In the genomic region with DNA sequence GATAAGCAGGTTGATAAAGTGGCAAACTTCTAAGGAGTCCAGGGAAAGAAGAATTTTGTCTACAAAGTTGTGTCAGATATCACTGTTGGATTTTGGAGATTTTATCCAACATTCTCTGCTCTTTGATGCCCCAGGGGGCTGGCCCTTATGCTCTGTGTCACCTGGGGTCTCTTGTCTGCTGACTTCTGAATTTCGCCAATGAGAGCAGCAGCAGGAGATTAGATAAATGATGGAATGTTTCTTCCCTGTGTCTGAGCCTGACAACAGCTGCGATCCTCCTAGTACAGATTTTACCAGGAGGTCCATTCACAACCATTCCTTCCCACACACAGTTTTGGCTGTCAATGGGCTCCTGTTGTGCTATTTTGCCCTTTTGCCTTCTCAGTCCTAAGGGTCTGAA, we compare ENCODE assay signal across 1 cellular context.
TF ChIP-seq lines count a peak whose summit lies in the region.

No MANE protein-coding gene starts in this region.

TF ChIP-seq in IMR-90, 13 proteins besides CTCF, POLR2A, EP300 and RAD21:
- TF ChIP-seq, protein P1, sequence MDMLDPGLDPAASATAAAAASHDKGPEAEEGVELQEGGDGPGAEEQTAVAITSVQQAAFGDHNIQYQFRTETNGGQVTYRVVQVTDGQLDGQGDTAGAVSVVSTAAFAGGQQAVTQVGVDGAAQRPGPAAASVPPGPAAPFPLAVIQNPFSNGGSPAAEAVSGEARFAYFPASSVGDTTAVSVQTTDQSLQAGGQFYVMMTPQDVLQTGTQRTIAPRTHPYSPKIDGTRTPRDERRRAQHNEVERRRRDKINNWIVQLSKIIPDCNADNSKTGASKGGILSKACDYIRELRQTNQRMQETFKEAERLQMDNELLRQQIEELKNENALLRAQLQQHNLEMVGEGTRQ (IDR thresholded peaks at IDR 0.05; ENCODE audit: low read depth, low read length) = no peak
- no peak for TF ChIP-seq MAZ (IDR thresholded peaks at IDR 0.05; ENCODE audit: borderline replicate concordance, low read depth, low read length)
- no peak for TF ChIP-seq RFX5 (IDR thresholded peaks at IDR 0.05; ENCODE audit: low read depth, low read length)
- no peak for TF ChIP-seq NFE2L2 (IDR thresholded peaks at IDR 0.05; ENCODE audit: low read depth, low read length)
- no peak for TF ChIP-seq FOS (IDR thresholded peaks at IDR 0.05; ENCODE audit: low read depth, low read length)
- TF ChIP-seq SMC3 (IDR thresholded peaks at IDR 0.05; ENCODE audit: low read depth, low read length) = no peak
- TF ChIP-seq, protein P2, sequence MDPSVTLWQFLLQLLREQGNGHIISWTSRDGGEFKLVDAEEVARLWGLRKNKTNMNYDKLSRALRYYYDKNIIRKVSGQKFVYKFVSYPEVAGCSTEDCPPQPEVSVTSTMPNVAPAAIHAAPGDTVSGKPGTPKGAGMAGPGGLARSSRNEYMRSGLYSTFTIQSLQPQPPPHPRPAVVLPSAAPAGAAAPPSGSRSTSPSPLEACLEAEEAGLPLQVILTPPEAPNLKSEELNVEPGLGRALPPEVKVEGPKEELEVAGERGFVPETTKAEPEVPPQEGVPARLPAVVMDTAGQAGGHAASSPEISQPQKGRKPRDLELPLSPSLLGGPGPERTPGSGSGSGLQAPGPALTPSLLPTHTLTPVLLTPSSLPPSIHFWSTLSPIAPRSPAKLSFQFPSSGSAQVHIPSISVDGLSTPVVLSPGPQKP (IDR thresholded peaks at IDR 0.05; ENCODE audit: borderline replicate concordance, low read depth, low read length) = no peak
- TF ChIP-seq BHLHE40 (IDR thresholded peaks at IDR 0.05; ENCODE audit: low read depth, low read length) = no peak
- no peak for TF ChIP-seq CEBPB (IDR thresholded peaks at IDR 0.05; ENCODE audit: low read depth, low read length)
- TF ChIP-seq MXI1 (IDR thresholded peaks at IDR 0.05; ENCODE audit: borderline replicate concordance, low read depth, low read length) = no peak
- TF ChIP-seq RCOR1 (IDR thresholded peaks at IDR 0.05; ENCODE audit: insufficient replicate concordance, low read length) = no peak
- TF ChIP-seq CHD1 (IDR thresholded peaks at IDR 0.05; ENCODE audit: low read depth, low read length) = no peak
- no peak for TF ChIP-seq MAFK (IDR thresholded peaks at IDR 0.05; ENCODE audit: low read depth, low read length)
